In genomic region chr2:59741840-59742239, GRCh38 we compare ENCODE assay signal across 20 cellular contexts.
DNase-seq lines count a peak whose midpoint lies in the region; ATAC-seq, FAIRE-seq and TF ChIP-seq lines count a peak whose summit lies in the region.
"Had no signal": no experiment of that assay in that cellular context is flagged by ENCODE, and none has a peak within 500 bp of the region (broad histone marks: within the 10 kb centered on the region; RNA-seq: fewer than 3 reads in every experiment).

No MANE protein-coding gene starts in this region.

- H3K4ac ChIP-seq in IMR-90 (ENCODE audit: low read depth, low read length) (no peak overlapping the region), H1 (replicated peaks; ENCODE audit: insufficient read length, low read depth, low read length) (no peak overlapping the region)

- H3K4me2 ChIP-seq in A549: no peak overlapping the region
- H3K4me2 ChIP-seq in IMR-90 (ENCODE audit: low read depth, low read length): no peak overlapping the region
- H3K4me2 ChIP-seq in H1 (ENCODE audit: insufficient read depth in 1 of 2, low read depth in 2 of 2, low read length in 2 of 2): no peak overlapping the region
- H3K4me2 ChIP-seq: BLaER1 treated with 17β-estradiol and CSF1 and Interleukin-3, amounts not matched to agents 10 nM and 100 nM had no signal

- H2BK120ac ChIP-seq in IMR-90 (ENCODE audit: low read depth, low read length) (no peak overlapping the region), H1 (replicated peaks; ENCODE audit: low read depth, low read length) (no peak overlapping the region)

- WGBS in A549 (ENCODE audit: missing lambda C conversion rate): 0% methylated on average over 3 of the region's 3 CpGs
- 20% methylated on average over 1 of the region's 3 CpGs; no CpG with 5 or more reads in 1 of the 2 experiments for WGBS in IMR-90 (ENCODE audit: extremely low coverage in 2 of 2, insufficient read length in 1 of 2), 2 experiments
- 95% methylated on average over 3 of the region's 3 CpGs; no CpG with 5 or more reads in 1 of the 2 experiments for WGBS in H1 (ENCODE audit: extremely low coverage in 1 of 2, insufficient coverage in 1 of 2, insufficient read length in 1 of 2, insufficient replicate concordance in 2 of 2, low coverage in 1 of 2, low lambda C conversion rate in 2 of 2, missing lambda C conversion rate in 1 of 2), 2 experiments

- H2AK5ac ChIP-seq in IMR-90 (ENCODE audit: low read depth, low read length) (no peak overlapping the region), H1 (ENCODE audit: low read depth, low read length) (no peak overlapping the region)

- POLR2A ChIA-PET in A549 (lab: Yijun Ruan, JAX) (no interaction called here), IMR-90 (lab: Charles Lee; ENCODE audit: unreplicated experiment) (no interaction called here), H1 (lab: Charles Lee; ENCODE audit: partially characterized antibody) (no interaction called here)

- intact Hi-C loops in IMR-90 (cut with micrococcal nuclease): no loop called here

- H3K79me1 ChIP-seq in IMR-90 (ENCODE audit: low read depth in 1 of 2, low read length in 2 of 2) (no peaks in the 10 kb centered on the region), H1 (ENCODE audit: low read depth, low read length) (no peaks in the 10 kb centered on the region)

- no peak for ATAC-seq in A549
- ATAC-seq in IMR-90 (ENCODE audit: low read depth): no peak
- ATAC-seq in GM19023 (IDR thresholded peaks at IDR 0.05; ENCODE audit: unreplicated experiment): no peak
- ATAC-seq: CD8-positive, alpha-beta T cell had no signal

- H3K27me3 ChIP-seq in IMR-90 (ENCODE audit: control insufficient read depth, insufficient read depth, low read length) (no peaks in the 10 kb centered on the region), H1 (replicated peaks in 1 of 4; ENCODE audit: control insufficient read depth in 3 of 4, extremely low read depth in 1 of 4, insufficient read depth in 3 of 4, low read length in 3 of 4) (no peaks in the 10 kb centered on the region)
- H3K27me3 ChIP-seq: BLaER1 treated with 17β-estradiol and CSF1 and Interleukin-3, amounts not matched to agents 10 nM and 100 nM had no signal

- TF ChIP-seq CTCF in A549 (IDR thresholded peaks at IDR 0.05) (no peak), IMR-90 (conservative IDR thresholded peaks at IDR 0.05; ENCODE audit: low read depth, low read length) (no peak), H1 (IDR thresholded peaks at IDR 0.05; ENCODE audit: control extremely low read depth in 1 of 3, insufficient read depth in 1 of 3, low read depth in 1 of 3, low read length in 3 of 3) (no peak)

- H3K18ac ChIP-seq in IMR-90 (ENCODE audit: low read depth, low read length): no peak overlapping the region
- H3K18ac ChIP-seq in H1 (ENCODE audit: extremely low read depth, low read length): no peak overlapping the region

- H3K4me1 ChIP-seq in A549 (no peaks in the 10 kb centered on the region), IMR-90 (ENCODE audit: control insufficient read depth, insufficient read depth, low read length) (no peaks in the 10 kb centered on the region), H1 (replicated peaks in 1 of 4; ENCODE audit: control insufficient read depth in 3 of 4, insufficient read depth in 4 of 4, low read length in 3 of 4) (no peaks in the 10 kb centered on the region)
- H3K4me1 ChIP-seq: Caco-2 had no signal

- H3K36me3 ChIP-seq in IMR-90 (ENCODE audit: control insufficient read depth, insufficient read depth, low read length) (no peaks in the 10 kb centered on the region), H1 (ENCODE audit: control insufficient read depth in 2 of 4, insufficient read depth in 4 of 4, low read length in 3 of 4) (no peaks in the 10 kb centered on the region)
- H3K36me3 ChIP-seq: BLaER1 treated with 17β-estradiol and CSF1 and Interleukin-3, amounts not matched to agents 10 nM and 100 nM had no signal

- H3K14ac ChIP-seq in IMR-90 (replicated peaks; ENCODE audit: low read depth, low read length): no peak overlapping the region
- H3K14ac ChIP-seq in H1 (ENCODE audit: insufficient read length): no peak overlapping the region

- H4K8ac ChIP-seq in IMR-90 (ENCODE audit: low read depth in 2 of 2, low read length in 2 of 2) (no peak overlapping the region), H1 (ENCODE audit: extremely low read depth, insufficient read depth, low read length) (no peak overlapping the region)

- H2BK12ac ChIP-seq in H1 (ENCODE audit: low read depth, low read length): no peak overlapping the region

- H2AFZ ChIP-seq in IMR-90 (replicated peaks; ENCODE audit: low read length, poor library complexity): no peak overlapping the region
- H2AFZ ChIP-seq in H1 (ENCODE audit: low read length): no peak overlapping the region

- H3K79me2 ChIP-seq in H1 (ENCODE audit: control insufficient read depth in 1 of 2, insufficient read depth in 2 of 2, low read length in 2 of 2): no peaks in the 10 kb centered on the region

- no peaks in the 10 kb centered on the region for H3K23me2 ChIP-seq in H1 (ENCODE audit: low read depth, low read length)

- TF ChIP-seq POLR2A in A549 (IDR thresholded peaks at IDR 0.05; ENCODE audit: low read length): no peak
- no peak for TF ChIP-seq POLR2A in IMR-90 (IDR thresholded peaks at IDR 0.05; ENCODE audit: low read depth, low read length)
- no peak for TF ChIP-seq POLR2A in H1 (IDR thresholded peaks at IDR 0.05; ENCODE audit: control extremely low read depth in 1 of 2, low read depth in 2 of 2, low read length in 2 of 2)

- dilution Hi-C loops in IMR-90 (cut with HindIII; ENCODE audit: low sequenced_read_pairs, unreplicated experiment): no loop called here

- no peaks in the 10 kb centered on the region for H3K9me1 ChIP-seq in IMR-90 (ENCODE audit: insufficient read depth, low read length)

- DNase-seq in A549 (ENCODE audit: low read depth in 1 of 2, low spot score in 1 of 2): no peak
- no peak for DNase-seq in IMR-90
- DNase-seq in H1 (ENCODE audit: low read depth in 1 of 2, low spot score in 2 of 2): no peak
- no peak for DNase-seq in substantia nigra (lab: John Stamatoyannopoulos, UW)
- DNase-seq: 8988T; AML-193; Caco-2; Calu3; CD4-positive, alpha-beta T cell; CD8-positive, alpha-beta T cell; DMS79 treated with DMSO at 0.1 percent for 48 hours; GF-D8 had no signal

- no peak for TF ChIP-seq EP300 in A549 (IDR thresholded peaks at IDR 0.05)
- no peak for TF ChIP-seq EP300 in H1 (IDR thresholded peaks at IDR 0.05; ENCODE audit: borderline replicate concordance in 1 of 2, low read depth in 2 of 2, low read length in 2 of 2)

- no peak overlapping the region for H2AK9ac ChIP-seq in IMR-90 (replicated peaks; ENCODE audit: low read depth, low read length, poor library complexity)

- H3K56ac ChIP-seq in IMR-90 (ENCODE audit: extremely low read depth, insufficient read depth, low read length) (no peak overlapping the region), H1 (replicated peaks; ENCODE audit: insufficient read length, low read depth, low read length) (no peak overlapping the region)

- H4K5ac ChIP-seq in IMR-90 (ENCODE audit: low read depth, low read length) (no peak overlapping the region), H1 (ENCODE audit: insufficient read length, low read depth, low read length) (no peak overlapping the region)

- H3K9me3 ChIP-seq in A549 (no peaks in the 10 kb centered on the region), IMR-90 (ENCODE audit: control insufficient read depth, insufficient read depth, low read length) (0 out of 2 replicates have a peak, but pooled peaks cover 2% of the 10 kb centered on the region), H1 (ENCODE audit: insufficient read depth in 2 of 2, low read depth in 1 of 2, low read length in 1 of 2) (no peaks in the 10 kb centered on the region)
- H3K9me3 ChIP-seq: BLaER1 treated with 17β-estradiol and CSF1 and Interleukin-3, amounts not matched to agents 10 nM and 100 nM; Caco-2 had no signal

- no peak for FAIRE-seq in A549 (lab: Jason Lieb, UNC)
- FAIRE-seq in H1 (lab: Jason Lieb, UNC): no peak
- FAIRE-seq: A204.1, D721Med, G401.6, GM12891, GM19239 had no signal

- H3K9ac ChIP-seq in IMR-90 (ENCODE audit: low read depth, low read length) (no peak overlapping the region), H1 (replicated peaks in 1 of 4; ENCODE audit: extremely low read depth in 1 of 4, low read depth in 3 of 4, low read length in 3 of 4) (no peak overlapping the region)
- H3K9ac ChIP-seq: BLaER1 treated with 17β-estradiol and CSF1 and Interleukin-3, amounts not matched to agents 10 nM and 100 nM had no signal

- no peak overlapping the region for H2BK5ac ChIP-seq in IMR-90 (ENCODE audit: low read depth, low read length, poor library complexity, severe bottlenecking)
- no peak overlapping the region for H2BK5ac ChIP-seq in H1 (ENCODE audit: low read depth, low read length)

- BruUV-seq in IMR-90 (replicated peaks; lab: Mats Ljungman, UMichigan): no TSS peak

- TF ChIP-seq RAD21 in A549 (conservative IDR thresholded peaks at IDR 0.05 in 1 of 2, IDR thresholded peaks at IDR 0.05 in 1 of 2): no peak
- no peak for TF ChIP-seq RAD21 in IMR-90 (IDR thresholded peaks at IDR 0.05; ENCODE audit: low read length)
- no peak for TF ChIP-seq RAD21 in H1 (IDR thresholded peaks at IDR 0.05 in 1 of 2, conservative IDR thresholded peaks at IDR 0.05 in 1 of 2; ENCODE audit: low read depth in 2 of 2, low read length in 2 of 2)

- H3K23ac ChIP-seq in IMR-90 (ENCODE audit: low read depth, low read length): no peak overlapping the region
- H3K23ac ChIP-seq in H1 (ENCODE audit: insufficient read length): no peak overlapping the region

- H2BK15ac ChIP-seq in IMR-90 (ENCODE audit: low read depth, low read length) (no peak overlapping the region), H1 (ENCODE audit: low read length) (no peak overlapping the region)

- CTCF ChIA-PET in A549 (lab: Yijun Ruan, JAX): no interaction called here
- CTCF ChIA-PET in IMR-90 (lab: Yijun Ruan, JAX): no interaction called here
- CTCF ChIA-PET in H1 (lab: Charles Lee; ENCODE audit: partially characterized antibody): interaction anchor here (1.0 kb wide), 1 partner anchor 284 kb away, joined by 3 read pairs; no protein-coding TSS in a partner anchor

- H4K20me1 ChIP-seq in IMR-90 (ENCODE audit: insufficient read depth, low read length): no peaks in the 10 kb centered on the region
- no peaks in the 10 kb centered on the region for H4K20me1 ChIP-seq in H1 (replicated peaks in 1 of 2; ENCODE audit: control insufficient read depth in 1 of 2, insufficient read depth in 2 of 2, low read length in 2 of 2)
- H4K20me1 ChIP-seq: BLaER1 treated with 17β-estradiol and CSF1 and Interleukin-3, amounts not matched to agents 10 nM and 100 nM had no signal

- in situ Hi-C loops in IMR-90 (cut with MboI; ENCODE audit: low sequenced_read_pairs): no loop called here

- H4K91ac ChIP-seq in IMR-90 (ENCODE audit: insufficient read depth, low read depth, low read length) (no peak overlapping the region), H1 (replicated peaks; ENCODE audit: insufficient read length, low read length) (no peak overlapping the region)

- H3K27ac ChIP-seq in A549 (no peak overlapping the region), IMR-90 (ENCODE audit: insufficient read depth, low read length) (no peak overlapping the region), H1 (ENCODE audit: low read depth, low read length) (no peak overlapping the region), substantia nigra (ENCODE audit: low read depth, low read length, poor library complexity, severe bottlenecking) (no peak overlapping the region)
- H3K27ac ChIP-seq: BLaER1 treated with 17β-estradiol and CSF1 and Interleukin-3, amounts not matched to agents 10 nM and 100 nM; C4-2B had no signal

- no peak overlapping the region for H3K4me3 ChIP-seq in A549
- no peak overlapping the region for H3K4me3 ChIP-seq in IMR-90 (ENCODE audit: insufficient read depth, low read depth, low read length)
- H3K4me3 ChIP-seq in H1 (ENCODE audit: extremely low read depth in 1 of 4, insufficient read depth in 2 of 4, low read depth in 3 of 4, low read length in 4 of 4): no peak overlapping the region
- H3K4me3 ChIP-seq: BLaER1 treated with 17β-estradiol and CSF1 and Interleukin-3, amounts not matched to agents 10 nM and 100 nM had no signal

- H2BK20ac ChIP-seq in IMR-90 (ENCODE audit: low read depth, low read length) (no peak overlapping the region), H1 (ENCODE audit: low read length) (no peak overlapping the region)

Comparison
In these comparisons a context has a peak if more than half of its experiments do, and no peak if none do; other contexts are left out.
1. Of the 18 proteins assayed by ChIP-seq in both H1 and A549: peak only in H1: none; only in A549: none; in both: MAFK; in neither: 17.